ENCODE assay signal across 28 cellular contexts in the genomic region with DNA sequence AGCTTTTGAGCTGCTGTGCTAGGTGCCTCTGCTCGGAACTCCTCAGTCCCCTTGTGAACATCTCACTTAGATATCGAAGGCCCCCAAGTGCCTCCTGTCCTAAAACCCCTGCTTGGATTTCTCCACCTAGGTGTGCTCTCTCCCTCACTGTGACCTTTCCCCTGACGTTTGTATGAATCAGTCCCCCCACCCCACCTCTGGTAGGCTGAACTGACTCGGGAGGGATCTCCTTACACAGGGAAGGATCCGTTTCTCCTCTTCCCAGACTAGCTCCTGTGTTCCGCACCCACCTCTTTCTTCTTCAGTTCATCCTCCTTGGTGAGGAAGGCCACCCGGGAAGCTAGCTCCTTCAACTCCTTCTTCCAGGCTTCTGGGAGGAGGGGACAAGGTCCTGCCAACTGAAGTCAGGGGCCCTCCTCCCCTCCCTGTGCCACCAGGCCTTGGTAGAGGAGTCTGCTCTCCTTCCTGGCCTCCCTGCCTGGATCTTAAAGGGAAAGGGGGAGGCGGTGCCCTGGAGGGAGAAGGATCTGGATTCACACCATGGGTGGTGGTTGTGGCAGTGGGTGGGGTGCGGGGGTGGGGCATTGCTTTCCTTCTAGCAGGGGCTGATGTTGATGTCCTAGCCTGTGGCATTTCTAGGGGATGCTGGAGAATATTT. TPM values are rescaled to one million over a fixed set of nuclear protein-coding genes. Genes with fewer than 3 reads are reported as not detected.
DNase-seq lines count a peak whose midpoint lies in the region; ATAC-seq and TF ChIP-seq lines count a peak whose summit lies in the region.
"Had no signal": no experiment of that assay in that cellular context is flagged by ENCODE, and none has a peak within 500 bp of the region (broad histone marks: within the 10 kb centered on the region; RNA-seq: fewer than 3 reads in every experiment).

No MANE protein-coding gene starts in this region.

- H3F3A ChIP-seq in SK-N-SH (replicated peaks; ENCODE audit: insufficient read depth) = no peaks in the 10 kb centered on the region

- H3K9me3 ChIP-seq in SK-N-SH (no peaks in the 10 kb centered on the region), endodermal cell (ENCODE audit: control insufficient read depth, low read length) (no peaks in the 10 kb centered on the region)
- H3K9me3 ChIP-seq: right lobe of liver, upper lobe of right lung had no signal

- H3K27me3 Mint-ChIP-seq in endodermal cell (ENCODE audit: insufficient read depth) (no peaks in the 10 kb centered on the region), progenitor cell of endocrine pancreas (peaks cover 11% of the 10 kb centered on the region)
- no peaks in the 10 kb centered on the region for H3K27me3 Mint-ChIP-seq in activated T-cell treated with anti-CD3 and anti-CD28 coated beads, Interleukin-2, amount 50 U/mL, for 24 hours

- no peaks in the 10 kb centered on the region for H3K79me2 ChIP-seq in SK-N-SH (ENCODE audit: insufficient read depth)
- H3K79me2 ChIP-seq: parathyroid adenoma had no signal

- H3K27me3 ChIP-seq in SK-N-SH (ENCODE audit: insufficient read depth) (0 out of 2 replicates have a peak, but pooled peaks cover 6% of the 10 kb centered on the region), endodermal cell (ENCODE audit: control insufficient read depth, insufficient read depth, low read length, poor library complexity, severe bottlenecking) (no peaks in the 10 kb centered on the region)
- H3K27me3 ChIP-seq: right lobe of liver, upper lobe of right lung had no signal

- no peak for TF ChIP-seq RAD21 in SK-N-SH (IDR thresholded peaks at IDR 0.05; ENCODE audit: low read length)

- in situ Hi-C loops in GM13976 (cut with MboI; ENCODE audit: low sequenced_read_pairs, unreplicated experiment) (no loop called here), GM13977 (cut with MboI; ENCODE audit: low pct_unique_long_range_greater_than_20kb, low sequenced_read_pairs, unreplicated experiment) (no loop called here)

- no peak for TF ChIP-seq CTCF in SK-N-SH (IDR thresholded peaks at IDR 0.05)
- TF ChIP-seq CTCF in GM13976 (IDR thresholded peaks at IDR 0.05; ENCODE audit: borderline replicate concordance, control extremely low read depth, extremely low read depth, insufficient read depth, missing control alignments) = no peak
- TF ChIP-seq CTCF in endodermal cell (conservative IDR thresholded peaks at IDR 0.05) = no peak
- TF ChIP-seq CTCF in progenitor cell of endocrine pancreas (IDR thresholded peaks at IDR 0.05; ENCODE audit: unreplicated experiment) = no peak
- TF ChIP-seq CTCF in GM13977 (IDR thresholded peaks at IDR 0.05; ENCODE audit: extremely low read depth, insufficient read depth, missing control alignments) = no peak

- H3K27ac Mint-ChIP-seq in endodermal cell = peak overlapping the region; percentile 23
- peak overlapping the region; percentile 73 for H3K27ac Mint-ChIP-seq in progenitor cell of endocrine pancreas
- no peak overlapping the region for H3K27ac Mint-ChIP-seq in activated T-cell treated with anti-CD3 and anti-CD28 coated beads, Interleukin-2, amount 50 U/mL, for 24 hours
- H3K27ac Mint-ChIP-seq: activated CD8-positive, alpha-beta T cell treated with anti-CD3 and anti-CD28 coated beads, Interleukin-2, amount 10 ng/mL, durations not matched to agents 7 days and 5 days; CD4-positive, alpha-beta memory T cell; naive thymus-derived CD4-positive, alpha-beta T cell; stimulated activated memory B cell treated with anti-CD40 and anti-IgM and Interleukin-4, amounts not matched to agents 10 μg/mL and 1 μg/mL and 100 μg/mL, for 72 hours; T-helper 1 cell treated with Interleukin-12 subunit alpha and Interleukin-12 subunit beta and Interleukin-4 antibody, amounts not matched to agents 30 μg/mL and 1 μg/mL, for 36 hours had no signal

- no peak overlapping the region for H3K4me2 ChIP-seq in SK-N-SH

- WGBS in SK-N-SH (ENCODE audit: low lambda C conversion rate) = 58% methylated on average over 9 of the region's 9 CpGs
- 80 to 85% methylated on average over 7 to 9 of the region's 9 CpGs for WGBS in endodermal cell (ENCODE audit: insufficient coverage in 1 of 2, insufficient read length in 1 of 2), 2 experiments

- CTCF ChIA-PET in SK-N-SH (lab: Yijun Ruan, JAX) = interaction anchor here (1.3 to 1.6 kb wide), 2 partner anchors 228 to 317 kb away, joined by 3 read pairs; no protein-coding TSS in a partner anchor

- no peak for ATAC-seq in SK-N-SH treated with all-trans-retinoic acid at 6 μM for 48 hours
- ATAC-seq: activated CD8-positive, alpha-beta T cell treated with anti-CD3 and anti-CD28 coated beads, Interleukin-2, amount 10 ng/mL, durations not matched to agents 7 days and 5 days; naive thymus-derived CD4-positive, alpha-beta T cell; right lobe of liver; stimulated activated memory B cell treated with anti-CD40 and anti-IgM and Interleukin-4, amounts not matched to agents 10 μg/mL and 1 μg/mL and 100 μg/mL, for 72 hours; upper lobe of right lung had no signal

- no peaks in the 10 kb centered on the region for H3K9me2 ChIP-seq in SK-N-SH

- H3K4me3 Mint-ChIP-seq in endodermal cell (no peak overlapping the region), progenitor cell of endocrine pancreas (ENCODE audit: low read depth) (no peak overlapping the region)
- no peak overlapping the region for H3K4me3 Mint-ChIP-seq in activated T-cell treated with anti-CD3 and anti-CD28 coated beads, Interleukin-2, amount 50 U/mL, for 24 hours
- H3K4me3 Mint-ChIP-seq: activated CD8-positive, alpha-beta T cell treated with anti-CD3 and anti-CD28 coated beads, Interleukin-2, amount 10 ng/mL, durations not matched to agents 7 days and 5 days; CD4-positive, alpha-beta memory T cell; naive thymus-derived CD4-positive, alpha-beta T cell; stimulated activated memory B cell treated with anti-CD40 and anti-IgM and Interleukin-4, amounts not matched to agents 10 μg/mL and 1 μg/mL and 100 μg/mL, for 72 hours; T-helper 1 cell treated with Interleukin-12 subunit alpha and Interleukin-12 subunit beta and Interleukin-4 antibody, amounts not matched to agents 30 μg/mL and 1 μg/mL, for 36 hours had no signal

- H3K4me1 Mint-ChIP-seq in endodermal cell = peaks cover 6% of the 10 kb centered on the region
- H3K4me1 Mint-ChIP-seq in progenitor cell of endocrine pancreas (ENCODE audit: low read depth) = no peaks in the 10 kb centered on the region
- no peaks in the 10 kb centered on the region for H3K4me1 Mint-ChIP-seq in activated T-cell treated with anti-CD3 and anti-CD28 coated beads, Interleukin-2, amount 50 U/mL, for 24 hours (ENCODE audit: low read depth)
- H3K4me1 Mint-ChIP-seq: CD4-positive, alpha-beta memory T cell; stimulated activated memory B cell treated with anti-CD40 and anti-IgM and Interleukin-4, amounts not matched to agents 10 μg/mL and 1 μg/mL and 100 μg/mL, for 72 hours had no signal

- H3K36me3 ChIP-seq in SK-N-SH (replicated peaks in 1 of 2; ENCODE audit: control insufficient read depth in 1 of 2, insufficient read depth in 2 of 2, low read length in 1 of 2) = no peaks in the 10 kb centered on the region
- H3K36me3 ChIP-seq in endodermal cell (ENCODE audit: control insufficient read depth, insufficient read depth, low read length) = no peaks in the 10 kb centered on the region
- H3K36me3 ChIP-seq: right lobe of liver, upper lobe of right lung had no signal

- no peak overlapping the region for H2AFZ ChIP-seq in SK-N-SH (ENCODE audit: low read depth)
- H2AFZ ChIP-seq: parathyroid adenoma had no signal

- DNase-seq in SK-N-SH (peak; percentile 14), GM13976 (ENCODE audit: low spot score) (peak; percentile 9), endodermal cell (peak; percentile 45), progenitor cell of endocrine pancreas (ENCODE audit: low spot score, unreplicated experiment) (no peak), NCI-H774 (lab: John Stamatoyannopoulos, UW) (no peak), GM13977 (ENCODE audit: low spot score) (no peak)
- DNase-seq in activated T-cell treated with anti-CD3 and anti-CD28 coated beads, Interleukin-2, amount 50 U/mL, for 24 hours = no peak
- DNase-seq: activated CD8-positive, alpha-beta T cell treated with anti-CD3 and anti-CD28 coated beads, Interleukin-2, amount 10 ng/mL, durations not matched to agents 7 days and 5 days; activated effector memory CD4-positive, alpha-beta T cell treated with anti-CD3 and anti-CD28 coated beads, Interleukin-2, amount 50 U/mL, for 16 hours; CD4-positive, alpha-beta memory T cell; EL; naive thymus-derived CD4-positive, alpha-beta T cell; NCI-H1092; NCI-H1930; right lobe of liver; stimulated activated CD4-positive, alpha-beta T cell treated with anti-CD3 and anti-CD28 coated beads, Interleukin-4, amount 100 ng/mL, for 1 hour; upper lobe of right lung had no signal

- POLR2A ChIA-PET in SK-N-SH (lab: Yijun Ruan, JAX) = interaction anchor here (0.9 kb wide), 1 partner anchor 92 kb away, joined by 3 read pairs; no protein-coding TSS in a partner anchor

- TF ChIP-seq EP300 in SK-N-SH (IDR thresholded peaks at IDR 0.05; ENCODE audit: borderline replicate concordance in 1 of 2, low read depth in 1 of 2, low read length in 1 of 2) = no peak

- no peaks in the 10 kb centered on the region for H3K36me3 Mint-ChIP-seq in endodermal cell (ENCODE audit: low read depth)
- no peaks in the 10 kb centered on the region for H3K36me3 Mint-ChIP-seq in progenitor cell of endocrine pancreas (ENCODE audit: insufficient read depth)
- H3K36me3 Mint-ChIP-seq in activated T-cell treated with anti-CD3 and anti-CD28 coated beads, Interleukin-2, amount 50 U/mL, for 24 hours (ENCODE audit: low read depth) = no peaks in the 10 kb centered on the region
- H3K36me3 Mint-ChIP-seq: CD4-positive, alpha-beta memory T cell; naive thymus-derived CD4-positive, alpha-beta T cell; stimulated activated memory B cell treated with anti-CD40 and anti-IgM and Interleukin-4, amounts not matched to agents 10 μg/mL and 1 μg/mL and 100 μg/mL, for 72 hours had no signal

- H3K4me3 ChIP-seq in SK-N-SH (ENCODE audit: low read depth in 2 of 2, low read length in 1 of 2) = no peak overlapping the region
- no peak overlapping the region for H3K4me3 ChIP-seq in endodermal cell (ENCODE audit: low read length)
- H3K4me3 ChIP-seq: right lobe of liver, upper lobe of right lung had no signal

- H3K27ac ChIP-seq in SK-N-SH (ENCODE audit: low read depth in 2 of 2, low read length in 1 of 2) (no peak overlapping the region), endodermal cell (ENCODE audit: low read depth, low read length) (no peak overlapping the region)
- H3K27ac ChIP-seq: 22Rv1, parathyroid adenoma, right lobe of liver, upper lobe of right lung had no signal

- H3K9me3 Mint-ChIP-seq in endodermal cell (no peaks in the 10 kb centered on the region), progenitor cell of endocrine pancreas (ENCODE audit: low read depth) (no peaks in the 10 kb centered on the region)
- no peaks in the 10 kb centered on the region for H3K9me3 Mint-ChIP-seq in activated T-cell treated with anti-CD3 and anti-CD28 coated beads, Interleukin-2, amount 50 U/mL, for 24 hours
- H3K9me3 Mint-ChIP-seq: naive thymus-derived CD4-positive, alpha-beta T cell; stimulated activated memory B cell treated with anti-CD40 and anti-IgM and Interleukin-4, amounts not matched to agents 10 μg/mL and 1 μg/mL and 100 μg/mL, for 72 hours; T-helper 1 cell treated with Interleukin-12 subunit alpha and Interleukin-12 subunit beta and Interleukin-4 antibody, amounts not matched to agents 30 μg/mL and 1 μg/mL, for 36 hours had no signal

- H4K20me1 ChIP-seq in SK-N-SH (ENCODE audit: insufficient read depth) = no peaks in the 10 kb centered on the region

- H3K9ac ChIP-seq in SK-N-SH = no peak overlapping the region
- no peak overlapping the region for H3K9ac ChIP-seq in endodermal cell (ENCODE audit: extremely low read depth, low read length, poor library complexity, severe bottlenecking)
- H3K9ac ChIP-seq: parathyroid adenoma had no signal

- H3K4me1 ChIP-seq in SK-N-SH (ENCODE audit: control insufficient read depth in 1 of 2, insufficient read depth in 2 of 2, low read depth in 1 of 2, low read length in 1 of 2) = peaks cover 0 to 10% of the 10 kb centered on the region in 2 experiments; a peak in 1 of 4 replicates
- no peaks in the 10 kb centered on the region for H3K4me1 ChIP-seq in endodermal cell (ENCODE audit: control insufficient read depth, insufficient read depth, low read length)
- H3K4me1 ChIP-seq: right lobe of liver, upper lobe of right lung had no signal

RNA-seq across cellular contexts. Expression of gene TBATA, which starts 6.8 kb away (rescaled TPM):
- polyA plus RNA-seq in SK-N-SH (2012; rRNA removed) = not detected in 2 replicates
- polyA plus RNA-seq in SK-N-SH (2012; cell fraction: cytosol; rRNA removed) = not detected in 2 replicates
- not detected in 2 replicates for polyA plus RNA-seq in SK-N-SH (2012; cell fraction: nucleus; rRNA removed)
- not detected for total RNA-seq in endodermal cell
- not detected for polyA plus RNA-seq in endodermal cell (2013, experiment 1 of 2)
- not detected for polyA plus RNA-seq in endodermal cell (2013, experiment 2 of 2)
- not detected in 2 replicates for total RNA-seq in progenitor cell of endocrine pancreas
- total RNA-seq: activated CD8-positive, alpha-beta T cell treated with anti-CD3 and anti-CD28 coated beads, Interleukin-2, amount 10 ng/mL, durations not matched to agents 7 days and 5 days; CD4-positive, alpha-beta memory T cell; dermis microvascular lymphatic vessel endothelial cell; H4; HT-29; liver; naive thymus-derived CD4-positive, alpha-beta T cell; right lobe of liver; RPMI7951; SK-MEL-5; upper lobe of right lung had no signal
- polyA plus RNA-seq: CD4-positive, alpha-beta memory T cell; liver; naive thymus-derived CD4-positive, alpha-beta T cell had no signal

RNA-seq across cellular contexts. Expression of gene SGPL1, which starts 37.4 kb away (rescaled TPM):
- polyA plus RNA-seq in SK-N-SH (2012; rRNA removed) = 11.8 and 15.6 TPM in 2 replicates
- 14.3 and 14.7 TPM in 2 replicates for polyA plus RNA-seq in SK-N-SH (2012; cell fraction: cytosol; rRNA removed)
- 16.4 and 24.8 TPM in 2 replicates for polyA plus RNA-seq in SK-N-SH (2012; cell fraction: nucleus; rRNA removed)
- total RNA-seq in endodermal cell (100 to 1,000 TPM in 1 of 2 donors, 10 to 100 TPM in 1; 95.4 to 103 TPM), progenitor cell of endocrine pancreas (82.1 and 93.6 TPM in 2 replicates)
- polyA plus RNA-seq in endodermal cell (2013, experiment 1 of 2) = 47.6 TPM
- polyA plus RNA-seq in endodermal cell (2013, experiment 2 of 2) = 46.7 TPM

Comparison
In these comparisons a context has a peak if more than half of its experiments do, and no peak if none do; other contexts are left out.
1. DNase-seq: peak in SK-N-SH (single experiment), GM13976 (single experiment) and endodermal cell (single experiment); none in progenitor cell of endocrine pancreas (single experiment), NCI-H774 (single experiment), GM13977 (single experiment) and activated T-cell treated with anti-CD3 and anti-CD28 coated beads, Interleukin-2, amount 50 U/mL, for 24 hours (single experiment).